21 cellular contexts compared by ENCODE assay signal in the genomic region with DNA sequence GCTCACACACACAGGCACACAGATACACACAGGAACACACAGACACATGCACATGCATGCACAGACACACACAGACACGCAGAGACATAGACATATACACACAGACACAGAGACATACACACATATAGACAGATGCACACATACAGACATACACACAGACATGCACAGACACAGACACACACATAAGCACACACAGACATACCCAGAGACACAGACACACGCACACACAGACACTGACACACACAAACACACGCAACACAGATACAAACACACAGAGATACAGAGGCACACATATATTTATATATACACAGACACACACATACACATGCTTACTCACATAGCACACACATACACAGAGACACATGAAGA.
A peak's percentile ranks its signal among the peaks of the same experiment; 100 is the strongest.
DNase-seq lines count a peak whose midpoint lies in the region; ATAC-seq, FAIRE-seq and TF ChIP-seq lines count a peak whose summit lies in the region.
"Had no signal": no experiment of that assay in that cellular context is flagged by ENCODE, and none has a peak within 500 bp of the region (broad histone marks: within the 10 kb centered on the region; RNA-seq: fewer than 3 reads in every experiment).

No MANE protein-coding gene starts in this region.

- 37% methylated on average over 3 of the region's 3 CpGs for WGBS in GM12878 (ENCODE audit: insufficient coverage, insufficient replicate concordance, low lambda C conversion rate, missing lambda C conversion rate)
- WGBS in neuronal stem cell (ENCODE audit: extremely low coverage in 2 of 2, insufficient read length in 2 of 2, insufficient replicate concordance in 1 of 2), 2 donors = no CpG with 5 or more reads among the region's 3 CpGs

- no TSS peak for BruUV-seq in GM12878 (replicated peaks; lab: Mats Ljungman, UMichigan)

- H3K36me3 ChIP-seq in BLaER1 treated with 17β-estradiol and CSF1 and Interleukin-3, amounts not matched to agents 10 nM and 100 nM = no peaks in the 10 kb centered on the region
- no peaks in the 10 kb centered on the region for H3K36me3 ChIP-seq in GM12878 (ENCODE audit: control insufficient read depth in 2 of 2, insufficient read depth in 2 of 2, low read length in 1 of 2)
- H3K36me3 ChIP-seq in neuronal stem cell (replicated peaks in 1 of 2; ENCODE audit: control insufficient read depth in 2 of 2, insufficient read depth in 2 of 2, low read length in 2 of 2) = no peaks in the 10 kb centered on the region
- H3K36me3 ChIP-seq in MM.1S (replicated peaks; ENCODE audit: insufficient read depth, low read length) = no peaks in the 10 kb centered on the region
- H3K36me3 ChIP-seq: BLaER1 had no signal

- CTCF ChIA-PET in GM12878 (lab: Yijun Ruan, JAX) = interaction anchor here (2.1 kb wide), 1 partner anchor 12 kb away, joined by 5 read pairs; no protein-coding TSS in a partner anchor

- H3K4me2 ChIP-seq in BLaER1 treated with 17β-estradiol and CSF1 and Interleukin-3, amounts not matched to agents 10 nM and 100 nM = peak overlapping the region in 7 of 11 experiments; percentile 0 to 42 (median 15); a peak in 6 of 22 replicates
- H3K4me2 ChIP-seq in GM12878 (ENCODE audit: control insufficient read depth, insufficient read depth) (no peak overlapping the region), neuronal stem cell (ENCODE audit: insufficient read depth, low read length, poor library complexity, severe bottlenecking) (no peak overlapping the region), MM.1S (ENCODE audit: low read depth, low read length) (no peak overlapping the region)

- H2BK120ac ChIP-seq in neuronal stem cell (ENCODE audit: low read depth, low read length) = no peak overlapping the region

- H2AFZ ChIP-seq in GM12878 (ENCODE audit: control insufficient read depth, low read depth, low read length) (no peak overlapping the region), neuronal stem cell (ENCODE audit: low read length) (no peak overlapping the region), MM.1S (ENCODE audit: low read length) (no peak overlapping the region)

- ATAC-seq in GM12878 (no peak), HG02852 (IDR thresholded peaks at IDR 0.05; ENCODE audit: unreplicated experiment) (no peak), HG03159 (IDR thresholded peaks at IDR 0.05; ENCODE audit: unreplicated experiment) (no peak)
- ATAC-seq: CD8-positive, alpha-beta T cell had no signal

- H3K14ac ChIP-seq in neuronal stem cell (ENCODE audit: low read length) = no peak overlapping the region

- H4K8ac ChIP-seq in neuronal stem cell (ENCODE audit: low read depth, low read length) = peak overlapping the region; percentile 20

- in situ Hi-C loops in GM12878 (cut with MboI) = no loop called here

- H3K27ac ChIP-seq in BLaER1 treated with 17β-estradiol and CSF1 and Interleukin-3, amounts not matched to agents 10 nM and 100 nM = no peak overlapping the region
- H3K27ac ChIP-seq in C4-2B (0 out of 2 replicates have a peak overlapping the region, but pooled peaks have one; percentile 0), GM12878 (ENCODE audit: control insufficient read depth, insufficient read depth) (no peak overlapping the region), neuronal stem cell (replicated peaks; ENCODE audit: low read length) (no peak overlapping the region), MM.1S (ENCODE audit: low read length) (no peak overlapping the region)
- H3K27ac ChIP-seq: BLaER1, SK-N-MC had no signal

- POLR2A ChIA-PET in GM12878 (lab: Charles Lee) = no interaction called here

- peak overlapping the region; percentile 40 for H2AK5ac ChIP-seq in neuronal stem cell (ENCODE audit: low read depth, low read length)

- no peak for DNase-seq in GM12878 (ENCODE audit: low read depth, low spot score)
- no peak for DNase-seq in neuronal stem cell (ENCODE audit: low spot score)
- DNase-seq in MM.1S = no peak
- no peak for DNase-seq in GM12892 (ENCODE audit: insufficient read length)
- DNase-seq: Calu3; CD8-positive, alpha-beta T cell; DMS153; H7; Karpas-422; NCI-H1417; NCI-H1694 treated with DMSO at 0.1 percent for 48 hours; NCI-H2081 treated with DMSO at 0.1 percent for 48 hours; NCI-H446; NCI-H526 treated with DMSO at 0.1 percent for 48 hours; SW 1271 had no signal

- H2BK5ac ChIP-seq in neuronal stem cell (ENCODE audit: low read length) = peak overlapping the region; percentile 35

- no peak overlapping the region for H3K23ac ChIP-seq in neuronal stem cell (ENCODE audit: low read depth, low read length, poor library complexity)

- TF ChIP-seq EP300 in GM12878 (IDR thresholded peaks at IDR 0.05; ENCODE audit: borderline replicate concordance in 1 of 2, control insufficient read depth in 1 of 2, low read depth in 2 of 2, low read length in 2 of 2) = no peak

- no peaks in the 10 kb centered on the region for H4K20me1 ChIP-seq in BLaER1 treated with 17β-estradiol and CSF1 and Interleukin-3, amounts not matched to agents 10 nM and 100 nM
- no peaks in the 10 kb centered on the region for H4K20me1 ChIP-seq in GM12878 (ENCODE audit: control insufficient read depth, insufficient read depth)
- H4K20me1 ChIP-seq in MM.1S (ENCODE audit: insufficient read depth, low read length) = no peaks in the 10 kb centered on the region
- H4K20me1 ChIP-seq: BLaER1 had no signal

- SMC1A ChIA-PET in GM12878 (lab: Charles Lee; ENCODE audit: uncharacterized antibody, unreplicated experiment) = no interaction called here

- no peak overlapping the region for H2BK12ac ChIP-seq in neuronal stem cell (ENCODE audit: low read length)

- intact Hi-C loops in GM12878 (cut with micrococcal nuclease; ENCODE audit: unreplicated experiment) = no loop called here

- TF ChIP-seq RAD21 in GM12878 (IDR thresholded peaks at IDR 0.05; ENCODE audit: insufficient read depth, low read depth, low read length) = no peak

- H3K9me3 ChIP-seq in BLaER1 treated with 17β-estradiol and CSF1 and Interleukin-3, amounts not matched to agents 10 nM and 100 nM (replicated peaks in 1 of 11) = peaks cover 0 to 17% (median 7%) of the 10 kb centered on the region in 11 experiments; a peak in 13 of 22 replicates
- H3K9me3 ChIP-seq in GM12878 (replicated peaks; ENCODE audit: control insufficient read depth, insufficient read depth, low read length) (no peaks in the 10 kb centered on the region), neuronal stem cell (replicated peaks in 1 of 2; ENCODE audit: control insufficient read depth in 2 of 2, insufficient read depth in 1 of 2, low read depth in 1 of 2, low read length in 2 of 2) (no peaks in the 10 kb centered on the region), MM.1S (replicated peaks; ENCODE audit: insufficient read depth, low read length) (no peaks in the 10 kb centered on the region)

- FAIRE-seq in GM12878 (lab: Jason Lieb, UNC) = no peak
- no peak for FAIRE-seq in GM12892 (lab: Jason Lieb, UNC)

- no peaks in the 10 kb centered on the region for H3K79me1 ChIP-seq in neuronal stem cell (ENCODE audit: low read depth, low read length)

- H3K79me2 ChIP-seq in GM12878 (ENCODE audit: control insufficient read depth, insufficient read depth, low read length) = no peaks in the 10 kb centered on the region
- H3K79me2 ChIP-seq in MM.1S (ENCODE audit: low read length) = no peaks in the 10 kb centered on the region

- no peak overlapping the region for H2BK15ac ChIP-seq in neuronal stem cell (ENCODE audit: low read length)

- H3F3A ChIP-seq in MM.1S (ENCODE audit: insufficient read depth, low read length) = no peaks in the 10 kb centered on the region

- TF ChIP-seq CTCF in C4-2B (conservative IDR thresholded peaks at IDR 0.05) = no peak
- no peak for TF ChIP-seq CTCF in GM12878 (IDR thresholded peaks at IDR 0.05 in 2 of 3, conservative IDR thresholded peaks at IDR 0.05 in 1 of 3; ENCODE audit: control insufficient read depth in 2 of 3, extremely low read depth in 1 of 3, insufficient read depth in 1 of 3, low read depth in 3 of 3, low read length in 3 of 3)
- TF ChIP-seq CTCF in MM.1S (IDR thresholded peaks at IDR 0.05; ENCODE audit: low read length) = no peak

- no peaks in the 10 kb centered on the region for H3K9me2 ChIP-seq in MM.1S (replicated peaks; ENCODE audit: insufficient read depth, low read length)

- RAD21 ChIA-PET in GM12878 (lab: Charles Lee; ENCODE audit: unreplicated experiment) = no interaction called here

- TF ChIP-seq POLR2A in GM12878 (IDR thresholded peaks at IDR 0.05; ENCODE audit: low read depth, low read length) (no peak), GM12892 (IDR thresholded peaks at IDR 0.05; ENCODE audit: low read depth, low read length) (no peak)

- H3K4me1 ChIP-seq in BLaER1 treated with 17β-estradiol and CSF1 and Interleukin-3, amounts not matched to agents 10 nM and 100 nM = peaks cover 22 to 49% (median 40%) of the 10 kb centered on the region in 10 experiments
- no peaks in the 10 kb centered on the region for H3K4me1 ChIP-seq in GM12878 (ENCODE audit: control insufficient read depth, insufficient read depth, low read length)
- peaks cover 0 to 15% of the 10 kb centered on the region in 2 donors for H3K4me1 ChIP-seq in neuronal stem cell (ENCODE audit: control insufficient read depth in 2 of 2, insufficient read depth in 1 of 2, low read depth in 1 of 2, low read length in 2 of 2)
- no peaks in the 10 kb centered on the region for H3K4me1 ChIP-seq in MM.1S (ENCODE audit: low read length)

- no peak overlapping the region for H3K18ac ChIP-seq in neuronal stem cell (ENCODE audit: low read length)

- no peak overlapping the region for H3K9ac ChIP-seq in BLaER1 treated with 17β-estradiol and CSF1 and Interleukin-3, amounts not matched to agents 10 nM and 100 nM
- H3K9ac ChIP-seq in GM12878 (ENCODE audit: control insufficient read depth, insufficient read depth, low read length) (no peak overlapping the region), neuronal stem cell (ENCODE audit: low read depth, low read length, poor library complexity) (no peak overlapping the region), MM.1S (ENCODE audit: low read length) (no peak overlapping the region)
- H3K9ac ChIP-seq: BLaER1 had no signal

- H4K91ac ChIP-seq in neuronal stem cell (ENCODE audit: low read depth, low read length, poor library complexity) = no peak overlapping the region

- no peak overlapping the region for H3K4me3 ChIP-seq in BLaER1 treated with 17β-estradiol and CSF1 and Interleukin-3, amounts not matched to agents 10 nM and 100 nM
- H3K4me3 ChIP-seq in GM12878 (no peak overlapping the region), neuronal stem cell (ENCODE audit: low read length in 2 of 2) (peak overlapping the region in 1 of 2 donors; percentile 49), MM.1S (ENCODE audit: low read length) (no peak overlapping the region)
- H3K4me3 ChIP-seq: BLaER1, SK-N-MC had no signal

- no peaks in the 10 kb centered on the region for H3K27me3 ChIP-seq in BLaER1 treated with 17β-estradiol and CSF1 and Interleukin-3, amounts not matched to agents 10 nM and 100 nM
- H3K27me3 ChIP-seq in GM12878 (replicated peaks in 1 of 2; ENCODE audit: control insufficient read depth in 2 of 2, insufficient read depth in 2 of 2, low read length in 1 of 2) (no peaks in the 10 kb centered on the region), neuronal stem cell (ENCODE audit: control insufficient read depth in 3 of 3, insufficient read depth in 3 of 3, low read depth in 1 of 3, low read length in 3 of 3) (peaks cover 0 to 18% (median 0%) of the 10 kb centered on the region in 3 experiments), MM.1S (replicated peaks; ENCODE audit: insufficient read depth, low read length) (no peaks in the 10 kb centered on the region)
- H3K27me3 ChIP-seq: BLaER1 had no signal

- H3K4ac ChIP-seq in neuronal stem cell (ENCODE audit: low read length) = no peak overlapping the region

Comparison
In these comparisons a context has a peak if more than half of its experiments do, and no peak if none do; other contexts are left out.
1. H3K4me2 ChIP-seq: peak in BLaER1 treated with 17β-estradiol and CSF1 and Interleukin-3, amounts not matched to agents 10 nM and 100 nM (7 of 11); none in GM12878 (single experiment), neuronal stem cell (single experiment) and MM.1S (single experiment).